ENCODE assay signal across 8 cellular contexts in the genomic region with DNA sequence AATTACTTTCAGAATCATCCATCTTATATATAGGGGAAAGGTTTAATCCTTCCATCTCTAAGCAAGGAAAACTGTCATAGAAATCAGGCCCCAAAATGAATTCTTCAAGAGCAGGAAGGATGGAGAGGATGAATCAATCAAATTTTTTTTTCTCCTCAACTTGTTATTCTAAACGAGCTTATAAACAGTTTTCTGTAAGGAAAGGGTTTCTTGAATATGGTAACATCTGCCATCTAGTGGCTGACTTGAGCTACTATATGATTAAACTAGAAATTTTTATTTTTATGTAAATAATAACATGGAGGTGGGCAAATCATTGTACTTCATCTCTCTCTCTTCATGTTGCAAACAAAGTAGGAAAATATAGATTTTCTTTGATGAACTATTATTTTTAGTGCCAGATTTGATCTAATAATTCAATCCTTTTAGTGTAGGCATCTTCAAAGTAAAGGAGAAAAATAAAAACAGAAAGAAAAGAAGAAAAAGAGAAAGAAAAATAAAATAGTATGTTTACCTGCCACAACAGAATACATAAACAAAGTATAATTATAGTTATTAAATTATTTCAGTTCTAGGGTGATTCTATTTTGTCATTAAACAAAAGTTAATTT.
DNase-seq lines count a peak whose midpoint lies in the region; ATAC-seq and TF ChIP-seq lines count a peak whose summit lies in the region.

No MANE protein-coding gene starts in this region.

- POLR2A ChIA-PET in AG04449 (lab: Yijun Ruan, JAX), result no interaction called here

- peak; percentile 26 for TF ChIP-seq CTCF in AG04449 (IDR thresholded peaks at IDR 0.05; ENCODE audit: insufficient read depth, low read length, missing control alignments)
- peak; percentile 46 for TF ChIP-seq CTCF in GM13977 (IDR thresholded peaks at IDR 0.05; ENCODE audit: extremely low read depth, insufficient read depth, missing control alignments)
- TF ChIP-seq CTCF in fibroblast of villous mesenchyme (IDR thresholded peaks at IDR 0.05; ENCODE audit: insufficient read depth, low read depth, low read length), result peak; percentile 62

- DNase-seq in AG04449 (ENCODE audit: low read depth, low spot score), result no peak
- DNase-seq in GM13977 (ENCODE audit: low spot score), result peak; percentile 27
- peak; percentile 19 for DNase-seq in NCI-H128 (lab: John Stamatoyannopoulos, UW; ENCODE audit: unreplicated experiment)
- DNase-seq in SKM-1 treated with dmso at 0.1 percent for 144 hours (lab: John Stamatoyannopoulos, UW; ENCODE audit: unreplicated experiment), result peak; percentile 76
- DNase-seq in fibroblast of villous mesenchyme (ENCODE audit: low read depth), result peak; percentile 69
- peak; percentile 29 for DNase-seq in retina
- no peak for DNase-seq in activated gamma-delta T cell treated with Interleukin-2 at 50 U/mL for 16 hours

- ATAC-seq in HG02852 (IDR thresholded peaks at IDR 0.05; ENCODE audit: unreplicated experiment), result peak; percentile 87

- CTCF ChIA-PET in AG04449 (lab: Yijun Ruan, JAX), result interaction anchor here (0.7 to 4.9 kb wide), 14 partner anchors 9 to 502 kb away, joined by 3 to 28 read pairs (median 4); a partner anchor contains a TSS

- in situ Hi-C loops in GM13977 (cut with MboI; ENCODE audit: low pct_unique_long_range_greater_than_20kb, low sequenced_read_pairs, unreplicated experiment), result loop anchor here (25.0 kb wide), 1 partner anchor 495 kb away; a partner anchor contains a TSS

- H3K4me3 ChIP-seq in AG04449 (ENCODE audit: low read depth, low read length) (no peak overlapping the region), fibroblast of villous mesenchyme (ENCODE audit: low read depth, low read length) (no peak overlapping the region)

Comparison
In these comparisons a context has a peak if more than half of its experiments do, and no peak if none do; other contexts are left out.
1. DNase-seq: peak in GM13977 (single experiment), NCI-H128 (single experiment), SKM-1 treated with dmso at 0.1 percent for 144 hours (single experiment), fibroblast of villous mesenchyme (single experiment) and retina (single experiment); none in AG04449 (single experiment) and activated gamma-delta T cell treated with Interleukin-2 at 50 U/mL for 16 hours (single experiment).
2. Peak in every context shown above with its lines, with median percentiles within 50 percentile points of each other: CTCF ChIP-seq.